1 cellular context compared by ENCODE assay signal in genomic region chr15:99042909-99043308, GRCh38.
TF ChIP-seq lines count a peak whose summit lies in the region.

No MANE protein-coding gene starts in this region.

TF ChIP-seq in H1, 55 proteins besides CTCF, POLR2A, EP300 and RAD21 (continued from another document):
- TF ChIP-seq CHD7 (IDR thresholded peaks at IDR 0.05; ENCODE audit: insufficient replicate concordance, low read length): no peak
- no peak for TF ChIP-seq NRF1 (IDR thresholded peaks at IDR 0.05; ENCODE audit: low read depth, low read length)
- no peak for TF ChIP-seq SP4 (IDR thresholded peaks at IDR 0.05; ENCODE audit: low read length)
- no peak for TF ChIP-seq TEAD4 (IDR thresholded peaks at IDR 0.05; ENCODE audit: low read depth, low read length)
- no peak for TF ChIP-seq POU5F1 (IDR thresholded peaks at IDR 0.05; ENCODE audit: low read depth, low read length)
- no peak for TF ChIP-seq MAFK (IDR thresholded peaks at IDR 0.05; ENCODE audit: low read depth, low read length)
- no peak for TF ChIP-seq RNF2 (IDR thresholded peaks at IDR 0.05; ENCODE audit: borderline replicate concordance, low read depth, low read length, missing control alignments, poor library complexity, severe bottlenecking)
- TF ChIP-seq ASH2L (IDR thresholded peaks at IDR 0.05; ENCODE audit: low read length): no peak
- TF ChIP-seq BCL11A (IDR thresholded peaks at IDR 0.05; ENCODE audit: low read depth in 2 of 2, low read length in 2 of 2): no peak
- no peak for TF ChIP-seq CHD1 (IDR thresholded peaks at IDR 0.05; ENCODE audit: low read depth, low read length)
- TF ChIP-seq ATF3 (IDR thresholded peaks at IDR 0.05; ENCODE audit: insufficient read depth, low read depth, low read length): no peak
- TF ChIP-seq NANOG (IDR thresholded peaks at IDR 0.05; ENCODE audit: insufficient read depth, low read depth, low read length, poor library complexity, severe bottlenecking): no peak
